ENCODE assay signal across 17 cellular contexts in genomic region chr2:68167186-68167585, GRCh38. TPM values are rescaled to one million over a fixed set of nuclear protein-coding genes. Genes with fewer than 3 reads are reported as not detected.
DNase-seq lines count a peak whose midpoint lies in the region; ATAC-seq and TF ChIP-seq lines count a peak whose summit lies in the region.
"Had no signal": no experiment of that assay in that cellular context is flagged by ENCODE, and none has a peak within 500 bp of the region (broad histone marks: within the 10 kb centered on the region; RNA-seq: fewer than 3 reads in every experiment).

No MANE protein-coding gene starts in this region.

- H2AFZ ChIP-seq in GM23248, result no peak overlapping the region

- peaks cover 14% of the 10 kb centered on the region for H3K36me3 ChIP-seq in GM23248 (ENCODE audit: low read depth)

- H3K4me2 ChIP-seq in GM23248 (ENCODE audit: unreplicated experiment), result no peak overlapping the region

- WGBS in GM23248 (ENCODE audit: low coverage in 1 of 2, low lambda C conversion rate in 2 of 2, missing lambda C conversion rate in 2 of 2), 2 experiments, result 72 to 77% methylated on average over 3 of the region's 3 CpGs

- no peaks in the 10 kb centered on the region for H4K20me1 ChIP-seq in GM23248 (ENCODE audit: insufficient read depth)

- H3K4me1 ChIP-seq in GM23248 (ENCODE audit: insufficient read depth), result no peaks in the 10 kb centered on the region

- no peak overlapping the region for H3K27ac ChIP-seq in GM23248
- no peak overlapping the region for H3K27ac ChIP-seq in substantia nigra (ENCODE audit: low read depth, low read length, poor library complexity, severe bottlenecking)

- H3K9me2 ChIP-seq in GM23248 (ENCODE audit: insufficient read depth), result no peaks in the 10 kb centered on the region

- no peaks in the 10 kb centered on the region for H3K9me3 ChIP-seq in GM23248 (ENCODE audit: low read depth)

- no peak for TF ChIP-seq CTCF in AG10803 (conservative IDR thresholded peaks at IDR 0.05; ENCODE audit: low read length)
- TF ChIP-seq CTCF in choroid plexus epithelial cell (conservative IDR thresholded peaks at IDR 0.05; ENCODE audit: low read depth, low read length), result no peak
- no peak for TF ChIP-seq CTCF in foreskin fibroblast (IDR thresholded peaks at IDR 0.05; ENCODE audit: low read depth, low read length)

- no peak overlapping the region for H3K9ac ChIP-seq in GM23248

- H3K79me2 ChIP-seq in GM23248 (ENCODE audit: insufficient read depth), result peaks cover 14% of the 10 kb centered on the region; the same call in 1 of the 2 replicates

- in situ Hi-C loops in GM23248 (cut with MboI), result no loop called here

- ATAC-seq in sciatic nerve, result no peak
- ATAC-seq: PC-3 had no signal

- DNase-seq in AG10803 (ENCODE audit: low read depth), result peak; percentile 34
- DNase-seq in GM23248, result peak; percentile 18
- DNase-seq in choroid plexus epithelial cell (ENCODE audit: low read depth), result peak; percentile 47
- peak; percentile 32 to 52 for DNase-seq in foreskin fibroblast
- no peak for DNase-seq in sciatic nerve (ENCODE audit: low spot score)
- no peak for DNase-seq in substantia nigra (lab: John Stamatoyannopoulos, UW)
- no peak for DNase-seq in iPS-NIHi7 (ENCODE audit: extremely low spot score)
- DNase-seq: DND-41, H7, Karpas-422, NCI-H1436, NCI-H1930, NCI-H345, NCI-H524 treated with DMSO at 0.1 percent for 48 hours, PC-3, RPMI8226, SHP77 treated with DMSO at 0.1 percent for 48 hours had no signal

- no peaks in the 10 kb centered on the region for H3K27me3 ChIP-seq in GM23248 (replicated peaks; ENCODE audit: insufficient read depth)

- intact Hi-C loops in sciatic nerve (cut with DNase I), result no loop called here

- H3K4me3 ChIP-seq in AG10803 (ENCODE audit: low read length) (no peak overlapping the region), GM23248 (no peak overlapping the region), choroid plexus epithelial cell (ENCODE audit: low read depth, low read length) (no peak overlapping the region), foreskin fibroblast (ENCODE audit: low read depth in 1 of 2, low read length in 2 of 2) (no peak overlapping the region)

- peaks cover 18% of the 10 kb centered on the region; the same call in 1 of the 2 replicates for H3F3A ChIP-seq in GM23248 (ENCODE audit: insufficient read depth)

RNA-seq across cellular contexts. Expression of gene PNO1, which starts 9.5 kb away (rescaled TPM):
- 12.6 and 14.5 TPM in 2 replicates for total RNA-seq in GM23248 (2014; rRNA removed; shearing (Covaris generic))
- polyA plus RNA-seq in GM23248 (2016; fragmentation: Nextera tagmentation; extraction: Ambion mirVana), result 22.5 and 23.3 TPM in 2 replicates
- 10.6 TPM for total RNA-seq in sciatic nerve

Comparison
In these comparisons a context has a peak if more than half of its experiments do, and no peak if none do; other contexts are left out.
1. DNase-seq: peak in AG10803 (single experiment), GM23248 (single experiment), choroid plexus epithelial cell (single experiment) and foreskin fibroblast (2 of 2); none in sciatic nerve (single experiment), substantia nigra (0 of 49) and iPS-NIHi7 (single experiment).